In genomic region chr16:79047337-79047736, GRCh38 we compare ENCODE assay signal across 9 cellular contexts.
DNase-seq lines count a peak whose midpoint lies in the region; ATAC-seq and TF ChIP-seq lines count a peak whose summit lies in the region.
"Had no signal": no experiment of that assay in that cellular context is flagged by ENCODE, and none has a peak within 500 bp of the region (broad histone marks: within the 10 kb centered on the region; RNA-seq: fewer than 3 reads in every experiment).

No MANE protein-coding gene starts in this region.

- no peak for ATAC-seq in right cardiac atrium
- ATAC-seq in upper lobe of right lung = peak; percentile 47
- no peak for ATAC-seq in HG02840 (IDR thresholded peaks at IDR 0.05; ENCODE audit: low FRiP score, unreplicated experiment)
- no peak for ATAC-seq in HG02938 (IDR thresholded peaks at IDR 0.05; ENCODE audit: unreplicated experiment)

- no peaks in the 10 kb centered on the region for H3K9me3 Mint-ChIP-seq in endodermal cell

- no peaks in the 10 kb centered on the region for H3K27me3 Mint-ChIP-seq in endodermal cell (ENCODE audit: insufficient read depth)

- peak; percentile 63 for TF ChIP-seq CTCF in left ventricle myocardium inferior (IDR thresholded peaks at IDR 0.05; ENCODE audit: borderline replicate concordance)
- TF ChIP-seq CTCF in endodermal cell (conservative IDR thresholded peaks at IDR 0.05) = peak; percentile 80
- TF ChIP-seq CTCF in upper lobe of right lung (IDR thresholded peaks at IDR 0.05) = peak; percentile 50

- H3K4me1 ChIP-seq in left ventricle myocardium inferior = no peaks in the 10 kb centered on the region
- no peaks in the 10 kb centered on the region for H3K4me1 ChIP-seq in right cardiac atrium (ENCODE audit: control insufficient read depth, insufficient read depth, low read length)
- no peaks in the 10 kb centered on the region for H3K4me1 ChIP-seq in endodermal cell (ENCODE audit: control insufficient read depth, insufficient read depth, low read length)
- H3K4me1 ChIP-seq in upper lobe of right lung = no peaks in the 10 kb centered on the region

- H3K27ac Mint-ChIP-seq in endodermal cell = no peak overlapping the region

- no peak overlapping the region for H3K4me3 ChIP-seq in left ventricle myocardium inferior
- H3K4me3 ChIP-seq in right cardiac atrium (ENCODE audit: low read length) = no peak overlapping the region
- no peak overlapping the region for H3K4me3 ChIP-seq in endodermal cell (ENCODE audit: low read length)
- H3K4me3 ChIP-seq in upper lobe of right lung = no peak overlapping the region

- no peaks in the 10 kb centered on the region for H3K36me3 Mint-ChIP-seq in endodermal cell (ENCODE audit: low read depth)

- H3K9ac ChIP-seq in endodermal cell (ENCODE audit: extremely low read depth, low read length, poor library complexity, severe bottlenecking) = no peak overlapping the region

- peaks cover 20% of the 10 kb centered on the region for H3K4me1 Mint-ChIP-seq in endodermal cell

- no peak overlapping the region for H3K4me3 Mint-ChIP-seq in endodermal cell

- intact Hi-C loops in left ventricle myocardium inferior (cut with micrococcal nuclease) = no loop called here
- intact Hi-C loops in right cardiac atrium (cut with DNase I) = no loop called here
- intact Hi-C loops in upper lobe of right lung (cut with DNase I) = no loop called here

- H3K9me3 ChIP-seq in left ventricle myocardium inferior (replicated peaks) = no peaks in the 10 kb centered on the region
- H3K9me3 ChIP-seq in right cardiac atrium (ENCODE audit: control insufficient read depth, low read length) = no peaks in the 10 kb centered on the region
- H3K9me3 ChIP-seq in endodermal cell (ENCODE audit: control insufficient read depth, low read length) = peaks cover 3% of the 10 kb centered on the region
- H3K9me3 ChIP-seq in upper lobe of right lung = no peaks in the 10 kb centered on the region

- WGBS in right cardiac atrium = 73% methylated on average over 3 of the region's 3 CpGs
- 78 to 83% methylated on average over 2 to 3 of the region's 3 CpGs for WGBS in endodermal cell (ENCODE audit: insufficient coverage in 1 of 2, insufficient read length in 1 of 2), 2 experiments

- DNase-seq in left ventricle myocardium inferior (no peak), right cardiac atrium (no peak), NCI-H526 treated with DMSO at 0.1 percent for 48 hours (lab: John Stamatoyannopoulos, UW) (peak; percentile 2), endodermal cell (no peak), upper lobe of right lung (no peak), NCI-H1092 treated with DMSO at 0.1 percent for 48 hours (lab: John Stamatoyannopoulos, UW) (no peak)
- DNase-seq: IMR-90 had no signal

- H3K27ac ChIP-seq in left ventricle myocardium inferior (replicated peaks) (no peak overlapping the region), right cardiac atrium (ENCODE audit: low read length) (no peak overlapping the region), endodermal cell (ENCODE audit: low read depth, low read length) (no peak overlapping the region), upper lobe of right lung (no peak overlapping the region)

- no peaks in the 10 kb centered on the region for H3K36me3 ChIP-seq in left ventricle myocardium inferior
- no peaks in the 10 kb centered on the region for H3K36me3 ChIP-seq in endodermal cell (ENCODE audit: control insufficient read depth, insufficient read depth, low read length)
- H3K36me3 ChIP-seq in upper lobe of right lung = no peaks in the 10 kb centered on the region

- H3K27me3 ChIP-seq in left ventricle myocardium inferior (ENCODE audit: low read depth) (no peaks in the 10 kb centered on the region), right cardiac atrium (ENCODE audit: control insufficient read depth, insufficient read depth) (no peaks in the 10 kb centered on the region), endodermal cell (ENCODE audit: control insufficient read depth, insufficient read depth, low read length, poor library complexity, severe bottlenecking) (no peaks in the 10 kb centered on the region), upper lobe of right lung (no peaks in the 10 kb centered on the region)
